8 cellular contexts compared by ENCODE assay signal in the genomic region with DNA sequence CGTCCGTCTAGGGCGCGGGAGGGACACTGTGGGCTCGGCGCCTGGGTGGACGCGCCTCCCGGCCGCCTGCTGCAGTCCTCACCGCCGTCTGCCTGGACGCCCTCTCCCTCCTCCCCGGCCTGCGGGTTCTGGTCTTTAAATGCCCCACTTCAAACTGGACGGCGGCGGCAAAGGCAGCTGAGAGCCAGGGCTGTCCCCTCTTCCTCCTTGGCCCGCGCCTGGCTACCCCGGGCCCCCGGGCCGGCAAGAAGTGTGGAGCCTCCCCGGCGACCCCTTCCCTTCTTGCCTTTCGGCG. TPM values are rescaled to one million over a fixed set of nuclear protein-coding genes. Genes with fewer than 3 reads are reported as not detected.
DNase-seq lines count a peak whose midpoint lies in the region; ATAC-seq lines count a peak whose summit lies in the region.

No MANE protein-coding gene starts in this region.

- DNase-seq in NCI-H1417 (lab: John Stamatoyannopoulos, UW): peak; percentile 37 to 87 (median 82)
- no peak for DNase-seq in NCI-H1417 treated with DMSO at 0.1 percent for 48 hours (lab: John Stamatoyannopoulos, UW)
- peak; percentile 28 for DNase-seq in LoVo (ENCODE audit: low spot score)
- peak; percentile 71 for DNase-seq in activated CD8-positive, alpha-beta memory T cell treated with anti-CD3 and anti-CD28 coated beads, Interleukin-2, amount 50 U/mL, for 48 hours
- peak; percentile 36 for DNase-seq in fibroblast of gingiva (ENCODE audit: low read depth)
- DNase-seq in myocyte (ENCODE audit: low read depth): peak; percentile 72
- no peak for DNase-seq in NCI-H128 (lab: John Stamatoyannopoulos, UW; ENCODE audit: unreplicated experiment)

- peak; percentile 10 for ATAC-seq in GM21825 (IDR thresholded peaks at IDR 0.05; ENCODE audit: unreplicated experiment)

RNA-seq across cellular contexts. Expression of gene CBLB, which starts 0.4 kb away (rescaled TPM):
- total RNA-seq in myocyte: 36.0 and 54.6 TPM in 2 replicates
- polyA plus RNA-seq in myocyte (2012): 14.1 TPM

Comparison
In these comparisons a context has a peak if more than half of its experiments do, and no peak if none do; other contexts are left out.
1. DNase-seq: peak in NCI-H1417 (3 of 3), LoVo (single experiment), activated CD8-positive, alpha-beta memory T cell treated with anti-CD3 and anti-CD28 coated beads, Interleukin-2, amount 50 U/mL, for 48 hours (single experiment), fibroblast of gingiva (single experiment) and myocyte (single experiment); none in NCI-H1417 treated with DMSO at 0.1 percent for 48 hours (single experiment) and NCI-H128 (single experiment).